In the genomic region with DNA sequence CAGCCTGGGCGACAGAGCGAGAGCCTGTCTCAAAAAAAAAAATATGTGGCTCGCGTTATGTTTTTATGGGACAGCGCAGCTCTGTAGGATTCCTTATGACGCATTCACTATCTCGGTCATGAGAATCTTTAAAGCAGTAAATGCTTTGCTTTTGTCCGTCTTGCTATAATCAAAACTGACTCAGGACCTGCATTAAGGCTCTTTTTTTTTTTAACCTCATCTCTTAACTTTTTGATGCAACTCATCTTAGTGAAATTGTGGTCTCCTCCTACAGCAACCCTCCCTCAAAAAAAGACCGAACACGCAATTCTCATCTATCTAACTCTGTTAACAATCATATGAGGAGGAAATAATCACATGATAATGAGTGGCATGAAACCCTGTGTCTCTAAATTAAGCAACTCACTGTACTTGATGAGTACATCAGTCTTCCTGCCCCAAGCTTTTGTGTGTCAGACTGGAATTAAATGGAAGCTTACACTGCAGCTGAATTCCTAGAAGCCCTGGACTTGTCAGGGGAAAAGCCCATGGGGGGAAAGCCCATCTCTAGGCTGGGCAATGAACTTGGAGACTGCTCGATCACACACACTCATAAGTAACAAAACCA, we compare ENCODE assay signal across 8 cellular contexts. TPM values are rescaled to one million over a fixed set of nuclear protein-coding genes. Genes with fewer than 3 reads are reported as not detected.
DNase-seq lines count a peak whose midpoint lies in the region; ATAC-seq and TF ChIP-seq lines count a peak whose summit lies in the region.

No MANE protein-coding gene starts in this region.

- H3K27ac Mint-ChIP-seq in T-helper 2 cell treated with Interferon-gamma antibody and Interleukin-4, amounts not matched to agents 5 μg/mL and 100 μg/mL, for 36 hours: peak overlapping the region; percentile 79

- peaks cover 25% of the 10 kb centered on the region for H3K4me1 Mint-ChIP-seq in T-helper 2 cell treated with Interferon-gamma antibody and Interleukin-4, amounts not matched to agents 5 μg/mL and 100 μg/mL, for 36 hours (ENCODE audit: low read depth)

- ATAC-seq in esophagus mucosa (peak; percentile 26), gastrocnemius medialis (no peak), HG03457 (IDR thresholded peaks at IDR 0.05; ENCODE audit: unreplicated experiment) (no peak)

- no peaks in the 10 kb centered on the region for H3K9me2 ChIP-seq in GM23248 (ENCODE audit: insufficient read depth)

- H3K27ac ChIP-seq in GM23248 (peak overlapping the region; percentile 63), smooth muscle cell (ENCODE audit: low read depth) (peak overlapping the region; percentile 96), thyroid gland (peak overlapping the region in 1 of 3 donors; percentile 40), gastrocnemius medialis (peak overlapping the region in 2 of 4 donors; percentile 15 to 39)

- 31 to 39% methylated on average over 11 of the region's 11 CpGs for WGBS in GM23248 (ENCODE audit: low coverage in 1 of 2, low lambda C conversion rate in 2 of 2, missing lambda C conversion rate in 2 of 2), 2 experiments
- WGBS in smooth muscle cell (ENCODE audit: low lambda C conversion rate): 30% methylated on average over 11 of the region's 11 CpGs
- 85 to 95% methylated on average over 11 of the region's 11 CpGs for WGBS in thyroid gland, 2 donors

- peaks cover 48% of the 10 kb centered on the region for H3K36me3 Mint-ChIP-seq in T-helper 2 cell treated with Interferon-gamma antibody and Interleukin-4, amounts not matched to agents 5 μg/mL and 100 μg/mL, for 36 hours (ENCODE audit: low read depth)

- intact Hi-C loops in thyroid gland (cut with DNase I): no loop called here
- intact Hi-C loops in gastrocnemius medialis (cut with DNase I; ENCODE audit: low total_unique reads): loop anchor here (5.0 kb wide), 1 partner anchor 87 kb away; no protein-coding TSS in a partner anchor

- H3K9me3 ChIP-seq in GM23248 (ENCODE audit: low read depth): no peaks in the 10 kb centered on the region
- H3K9me3 ChIP-seq in smooth muscle cell (replicated peaks; ENCODE audit: low read depth): no peaks in the 10 kb centered on the region
- no peaks in the 10 kb centered on the region for H3K9me3 ChIP-seq in thyroid gland
- no peaks in the 10 kb centered on the region for H3K9me3 ChIP-seq in gastrocnemius medialis

- TF ChIP-seq POLR2A in thyroid gland (IDR thresholded peaks at IDR 0.05) (no peak), gastrocnemius medialis (IDR thresholded peaks at IDR 0.05) (no peak)

- no peak for TF ChIP-seq CTCF in smooth muscle cell (IDR thresholded peaks at IDR 0.05; ENCODE audit: borderline replicate concordance, insufficient read depth, poor library complexity, severe bottlenecking)
- no peak for TF ChIP-seq CTCF in thyroid gland (IDR thresholded peaks at IDR 0.05)
- TF ChIP-seq CTCF in gastrocnemius medialis (IDR thresholded peaks at IDR 0.05 in 4 of 5, conservative IDR thresholded peaks at IDR 0.05 in 1 of 5): no peak

- peaks cover 18% of the 10 kb centered on the region for H3F3A ChIP-seq in GM23248 (ENCODE audit: insufficient read depth)
- H3F3A ChIP-seq in smooth muscle cell (ENCODE audit: low read depth): peaks cover 17% of the 10 kb centered on the region

- H3K4me3 ChIP-seq in GM23248 (no peak overlapping the region), smooth muscle cell (no peak overlapping the region), thyroid gland (replicated peaks in 1 of 3) (no peak overlapping the region), gastrocnemius medialis (no peak overlapping the region)

- H3K4me3 Mint-ChIP-seq in T-helper 2 cell treated with Interferon-gamma antibody and Interleukin-4, amounts not matched to agents 5 μg/mL and 100 μg/mL, for 36 hours: peak overlapping the region; percentile 43

- DNase-seq in GM23248 (peak; percentile 79), smooth muscle cell (lab: John Stamatoyannopoulos, UW; ENCODE audit: unreplicated experiment) (no peak), thyroid gland (no peak), NCI-H2107 treated with DMSO at 0.1 percent for 48 hours (lab: John Stamatoyannopoulos, UW; ENCODE audit: unreplicated experiment) (no peak), gastrocnemius medialis (no peak)
- peak; percentile 40 for DNase-seq in T-helper 2 cell treated with Interferon-gamma antibody and Interleukin-4, amounts not matched to agents 5 μg/mL and 100 μg/mL, for 36 hours (ENCODE audit: low spot score)

- H3K27me3 ChIP-seq in GM23248 (replicated peaks; ENCODE audit: insufficient read depth) (no peaks in the 10 kb centered on the region), smooth muscle cell (ENCODE audit: low read depth) (no peaks in the 10 kb centered on the region), thyroid gland (no peaks in the 10 kb centered on the region), gastrocnemius medialis (no peaks in the 10 kb centered on the region)

- H3K9ac ChIP-seq in GM23248: peak overlapping the region; percentile 39
- H3K9ac ChIP-seq in smooth muscle cell (ENCODE audit: low read depth): peak overlapping the region; percentile 81

- H3K4me2 ChIP-seq in GM23248 (ENCODE audit: unreplicated experiment) (peak overlapping the region; percentile 50), smooth muscle cell (peak overlapping the region; percentile 70)

- no peaks in the 10 kb centered on the region for H3K9me3 Mint-ChIP-seq in T-helper 2 cell treated with Interferon-gamma antibody and Interleukin-4, amounts not matched to agents 5 μg/mL and 100 μg/mL, for 36 hours

- no peak overlapping the region for H2AFZ ChIP-seq in GM23248
- no peak overlapping the region for H2AFZ ChIP-seq in smooth muscle cell (ENCODE audit: low read depth)

- no peaks in the 10 kb centered on the region for H3K27me3 Mint-ChIP-seq in T-helper 2 cell treated with Interferon-gamma antibody and Interleukin-4, amounts not matched to agents 5 μg/mL and 100 μg/mL, for 36 hours (ENCODE audit: low read depth)

- H3K4me1 ChIP-seq in GM23248 (ENCODE audit: insufficient read depth) (peaks cover 8% of the 10 kb centered on the region), smooth muscle cell (ENCODE audit: low read depth) (no peaks in the 10 kb centered on the region), thyroid gland (peaks cover 6 to 12% of the 10 kb centered on the region in 2 donors), gastrocnemius medialis (peaks cover 0 to 8% of the 10 kb centered on the region in 2 donors)

- in situ Hi-C loops in GM23248 (cut with MboI) (no loop called here), gastrocnemius medialis (cut with MboI; ENCODE audit: low sequenced_read_pairs in 4 of 4) (no loop called here)

- H3K36me3 ChIP-seq in GM23248 (ENCODE audit: low read depth) (no peaks in the 10 kb centered on the region), smooth muscle cell (ENCODE audit: low read depth) (no peaks in the 10 kb centered on the region), thyroid gland (no peaks in the 10 kb centered on the region), gastrocnemius medialis (no peaks in the 10 kb centered on the region)

- H3K79me2 ChIP-seq in GM23248 (ENCODE audit: insufficient read depth) (no peaks in the 10 kb centered on the region), smooth muscle cell (ENCODE audit: low read depth) (no peaks in the 10 kb centered on the region)

- H4K20me1 ChIP-seq in GM23248 (ENCODE audit: insufficient read depth) (no peaks in the 10 kb centered on the region), smooth muscle cell (ENCODE audit: low read depth) (no peaks in the 10 kb centered on the region)

RNA-seq across cellular contexts. Expression of a gene that starts 4.3 kb away (rescaled TPM):
- 27.9 and 52.0 TPM in 2 replicates for total RNA-seq in GM23248 (2014; rRNA removed; shearing (Covaris generic))
- polyA plus RNA-seq in GM23248 (2016; fragmentation: Nextera tagmentation; extraction: Ambion mirVana): 18.5 TPM in 2 replicates
- total RNA-seq in esophagus mucosa: 5.0 TPM
- 18.1 and 32.2 TPM in 2 replicates for total RNA-seq in smooth muscle cell
- 16.8 and 20.6 TPM in 2 replicates for polyA plus RNA-seq in smooth muscle cell
- total RNA-seq in thyroid gland: 10 to 100 TPM; 36.8 to 87.3 (median 56.1) TPM
- 1 to 10 TPM; 3.9 to 7.9 (median 6.1) TPM for total RNA-seq in gastrocnemius medialis

Comparison
In these comparisons a context has a peak if more than half of its experiments do, and no peak if none do; other contexts are left out.
1. DNase-seq: peak in GM23248 (single experiment) and T-helper 2 cell treated with Interferon-gamma antibody and Interleukin-4, amounts not matched to agents 5 μg/mL and 100 μg/mL, for 36 hours (single experiment); none in smooth muscle cell (single experiment), thyroid gland (0 of 2), NCI-H2107 treated with DMSO at 0.1 percent for 48 hours (single experiment) and gastrocnemius medialis (0 of 2).